In the genomic region with DNA sequence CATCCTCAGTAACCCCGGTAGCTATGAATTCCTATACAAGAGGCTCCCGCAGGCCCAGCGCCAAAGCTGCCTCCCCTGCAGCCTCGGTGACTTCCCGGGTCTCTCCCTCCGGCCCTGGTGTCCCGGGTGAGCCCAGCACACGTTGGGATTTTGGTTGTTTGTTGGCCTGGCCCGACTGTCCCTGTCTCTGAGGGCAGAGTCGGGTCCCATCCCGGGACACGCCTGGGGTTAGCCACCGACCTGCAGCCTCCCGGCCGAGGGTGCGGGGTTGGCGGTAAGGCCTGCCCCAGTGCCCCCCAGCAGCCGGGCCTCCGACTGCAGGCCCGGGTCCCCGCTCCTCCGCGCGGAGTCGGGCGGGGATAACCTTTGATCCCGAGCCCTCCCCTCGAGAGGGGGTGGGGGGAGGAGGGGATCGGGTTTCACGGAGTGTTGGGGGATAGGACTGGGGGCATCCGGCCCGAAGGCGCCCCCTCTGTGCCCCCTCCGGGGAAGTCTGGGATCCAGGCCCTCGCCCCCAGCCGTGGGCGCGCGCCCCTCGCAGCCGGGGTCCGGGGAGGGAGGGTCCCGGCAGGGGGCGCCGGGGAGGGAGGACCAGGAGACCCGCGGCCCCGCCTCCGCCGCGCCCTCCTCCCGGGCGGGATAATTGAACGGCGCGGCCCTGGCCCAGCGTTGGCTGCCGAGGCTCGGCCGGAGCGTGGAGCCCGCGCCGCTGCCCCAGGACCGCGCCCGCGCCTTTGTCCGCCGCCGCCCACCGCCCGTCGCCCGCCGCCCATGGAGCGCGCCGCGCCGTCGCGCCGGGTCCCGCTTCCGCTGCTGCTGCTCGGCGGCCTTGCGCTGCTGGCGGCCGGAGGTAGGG, we compare ENCODE assay signal across 1 cellular context.
A peak's percentile ranks its signal among the peaks of the same experiment; 100 is the strongest.
TF ChIP-seq lines count a peak whose summit lies in the region.

A gene with protein sequence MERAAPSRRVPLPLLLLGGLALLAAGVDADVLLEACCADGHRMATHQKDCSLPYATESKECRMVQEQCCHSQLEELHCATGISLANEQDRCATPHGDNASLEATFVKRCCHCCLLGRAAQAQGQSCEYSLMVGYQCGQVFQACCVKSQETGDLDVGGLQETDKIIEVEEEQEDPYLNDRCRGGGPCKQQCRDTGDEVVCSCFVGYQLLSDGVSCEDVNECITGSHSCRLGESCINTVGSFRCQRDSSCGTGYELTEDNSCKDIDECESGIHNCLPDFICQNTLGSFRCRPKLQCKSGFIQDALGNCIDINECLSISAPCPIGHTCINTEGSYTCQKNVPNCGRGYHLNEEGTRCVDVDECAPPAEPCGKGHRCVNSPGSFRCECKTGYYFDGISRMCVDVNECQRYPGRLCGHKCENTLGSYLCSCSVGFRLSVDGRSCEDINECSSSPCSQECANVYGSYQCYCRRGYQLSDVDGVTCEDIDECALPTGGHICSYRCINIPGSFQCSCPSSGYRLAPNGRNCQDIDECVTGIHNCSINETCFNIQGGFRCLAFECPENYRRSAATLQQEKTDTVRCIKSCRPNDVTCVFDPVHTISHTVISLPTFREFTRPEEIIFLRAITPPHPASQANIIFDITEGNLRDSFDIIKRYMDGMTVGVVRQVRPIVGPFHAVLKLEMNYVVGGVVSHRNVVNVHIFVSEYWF (plus strand): TSS at position 669 of the 856 bp plus-strand sequence. CDS start 103 bp downstream, at position 772.

TF ChIP-seq in HepG2, 621 proteins besides CTCF, POLR2A, EP300 and RAD21 (continued from another document and continues in another):
- TF ChIP-seq, protein P1, sequence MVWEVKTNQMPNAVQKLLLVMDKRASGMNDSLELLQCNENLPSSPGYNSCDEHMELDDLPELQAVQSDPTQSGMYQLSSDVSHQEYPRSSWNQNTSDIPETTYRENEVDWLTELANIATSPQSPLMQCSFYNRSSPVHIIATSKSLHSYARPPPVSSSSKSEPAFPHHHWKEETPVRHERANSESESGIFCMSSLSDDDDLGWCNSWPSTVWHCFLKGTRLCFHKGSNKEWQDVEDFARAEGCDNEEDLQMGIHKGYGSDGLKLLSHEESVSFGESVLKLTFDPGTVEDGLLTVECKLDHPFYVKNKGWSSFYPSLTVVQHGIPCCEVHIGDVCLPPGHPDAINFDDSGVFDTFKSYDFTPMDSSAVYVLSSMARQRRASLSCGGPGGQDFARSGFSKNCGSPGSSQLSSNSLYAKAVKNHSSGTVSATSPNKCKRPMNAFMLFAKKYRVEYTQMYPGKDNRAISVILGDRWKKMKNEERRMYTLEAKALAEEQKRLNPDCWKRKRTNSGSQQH (CRISPR knock-in tag; IDR thresholded peaks at IDR 0.05; ENCODE audit: low read depth) = peak; percentile 88; the same call in 1 of the 2 replicates
- TF ChIP-seq HNF4G (IDR thresholded peaks at IDR 0.05; ENCODE audit: borderline replicate concordance, low read depth, low read length) = peak; percentile 89
- TF ChIP-seq HNF4G (CRISPR knock-in tag; IDR thresholded peaks at IDR 0.05; ENCODE audit: borderline replicate concordance, low read depth) = peak; percentile 89; the same call in 1 of the 2 replicates
- 0 out of 2 replicates have a peak, but pooled peaks have one; percentile 34 for TF ChIP-seq JUN (CRISPR knock-in tag; IDR thresholded peaks at IDR 0.05)
- TF ChIP-seq ZNF883 (CRISPR knock-in tag; IDR thresholded peaks at IDR 0.05; ENCODE audit: not compliant biosample characterization) = no peak
- TF ChIP-seq SRSF4 (IDR thresholded peaks at IDR 0.05; ENCODE audit: low read depth, low read length, poor library complexity, severe bottlenecking) = no peak
- TF ChIP-seq ZNF562 (CRISPR knock-in tag; IDR thresholded peaks at IDR 0.05; ENCODE audit: borderline replicate concordance) = no peak
- TF ChIP-seq PPARG (CRISPR knock-in tag; conservative IDR thresholded peaks at IDR 0.05) = peak; percentile 89
- TF ChIP-seq, protein P2, sequence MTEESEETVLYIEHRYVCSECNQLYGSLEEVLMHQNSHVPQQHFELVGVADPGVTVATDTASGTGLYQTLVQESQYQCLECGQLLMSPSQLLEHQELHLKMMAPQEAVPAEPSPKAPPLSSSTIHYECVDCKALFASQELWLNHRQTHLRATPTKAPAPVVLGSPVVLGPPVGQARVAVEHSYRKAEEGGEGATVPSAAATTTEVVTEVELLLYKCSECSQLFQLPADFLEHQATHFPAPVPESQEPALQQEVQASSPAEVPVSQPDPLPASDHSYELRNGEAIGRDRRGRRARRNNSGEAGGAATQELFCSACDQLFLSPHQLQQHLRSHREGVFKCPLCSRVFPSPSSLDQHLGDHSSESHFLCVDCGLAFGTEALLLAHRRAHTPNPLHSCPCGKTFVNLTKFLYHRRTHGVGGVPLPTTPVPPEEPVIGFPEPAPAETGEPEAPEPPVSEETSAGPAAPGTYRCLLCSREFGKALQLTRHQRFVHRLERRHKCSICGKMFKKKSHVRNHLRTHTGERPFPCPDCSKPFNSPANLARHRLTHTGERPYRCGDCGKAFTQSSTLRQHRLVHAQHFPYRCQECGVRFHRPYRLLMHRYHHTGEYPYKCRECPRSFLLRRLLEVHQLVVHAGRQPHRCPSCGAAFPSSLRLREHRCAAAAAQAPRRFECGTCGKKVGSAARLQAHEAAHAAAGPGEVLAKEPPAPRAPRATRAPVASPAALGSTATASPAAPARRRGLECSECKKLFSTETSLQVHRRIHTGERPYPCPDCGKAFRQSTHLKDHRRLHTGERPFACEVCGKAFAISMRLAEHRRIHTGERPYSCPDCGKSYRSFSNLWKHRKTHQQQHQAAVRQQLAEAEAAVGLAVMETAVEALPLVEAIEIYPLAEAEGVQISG (CRISPR knock-in tag; IDR thresholded peaks at IDR 0.05) = peak; percentile 81
- TF ChIP-seq ZNF652 (CRISPR knock-in tag; IDR thresholded peaks at IDR 0.05; ENCODE audit: borderline replicate concordance, low read depth) = no peak
- TF ChIP-seq ZNF10 (CRISPR knock-in tag; IDR thresholded peaks at IDR 0.05; ENCODE audit: borderline replicate concordance, low read depth) = no peak
- TF ChIP-seq, protein P3, sequence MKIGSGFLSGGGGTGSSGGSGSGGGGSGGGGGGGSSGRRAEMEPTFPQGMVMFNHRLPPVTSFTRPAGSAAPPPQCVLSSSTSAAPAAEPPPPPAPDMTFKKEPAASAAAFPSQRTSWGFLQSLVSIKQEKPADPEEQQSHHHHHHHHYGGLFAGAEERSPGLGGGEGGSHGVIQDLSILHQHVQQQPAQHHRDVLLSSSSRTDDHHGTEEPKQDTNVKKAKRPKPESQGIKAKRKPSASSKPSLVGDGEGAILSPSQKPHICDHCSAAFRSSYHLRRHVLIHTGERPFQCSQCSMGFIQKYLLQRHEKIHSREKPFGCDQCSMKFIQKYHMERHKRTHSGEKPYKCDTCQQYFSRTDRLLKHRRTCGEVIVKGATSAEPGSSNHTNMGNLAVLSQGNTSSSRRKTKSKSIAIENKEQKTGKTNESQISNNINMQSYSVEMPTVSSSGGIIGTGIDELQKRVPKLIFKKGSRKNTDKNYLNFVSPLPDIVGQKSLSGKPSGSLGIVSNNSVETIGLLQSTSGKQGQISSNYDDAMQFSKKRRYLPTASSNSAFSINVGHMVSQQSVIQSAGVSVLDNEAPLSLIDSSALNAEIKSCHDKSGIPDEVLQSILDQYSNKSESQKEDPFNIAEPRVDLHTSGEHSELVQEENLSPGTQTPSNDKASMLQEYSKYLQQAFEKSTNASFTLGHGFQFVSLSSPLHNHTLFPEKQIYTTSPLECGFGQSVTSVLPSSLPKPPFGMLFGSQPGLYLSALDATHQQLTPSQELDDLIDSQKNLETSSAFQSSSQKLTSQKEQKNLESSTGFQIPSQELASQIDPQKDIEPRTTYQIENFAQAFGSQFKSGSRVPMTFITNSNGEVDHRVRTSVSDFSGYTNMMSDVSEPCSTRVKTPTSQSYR (CRISPR knock-in tag; IDR thresholded peaks at IDR 0.05; ENCODE audit: borderline replicate concordance) = peak; percentile 90
- TF ChIP-seq, protein P4, sequence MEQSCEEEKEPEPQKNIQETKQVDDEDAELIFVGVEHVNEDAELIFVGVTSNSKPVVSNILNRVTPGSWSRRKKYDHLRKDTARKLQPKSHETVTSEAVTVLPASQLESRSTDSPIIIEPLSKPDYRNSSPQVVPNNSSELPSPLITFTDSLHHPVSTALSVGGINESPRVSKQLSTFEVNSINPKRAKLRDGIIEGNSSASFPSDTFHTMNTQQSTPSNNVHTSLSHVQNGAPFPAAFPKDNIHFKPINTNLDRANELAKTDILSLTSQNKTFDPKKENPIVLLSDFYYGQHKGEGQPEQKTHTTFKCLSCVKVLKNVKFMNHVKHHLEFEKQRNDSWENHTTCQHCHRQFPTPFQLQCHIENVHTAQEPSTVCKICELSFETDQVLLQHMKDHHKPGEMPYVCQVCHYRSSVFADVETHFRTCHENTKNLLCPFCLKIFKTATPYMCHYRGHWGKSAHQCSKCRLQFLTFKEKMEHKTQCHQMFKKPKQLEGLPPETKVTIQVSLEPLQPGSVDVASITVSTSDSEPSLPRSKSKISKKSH (CRISPR knock-in tag; IDR thresholded peaks at IDR 0.05; ENCODE audit: borderline replicate concordance) = 0 out of 2 replicates have a peak, but pooled peaks have one; percentile 38
- TF ChIP-seq, protein P5, sequence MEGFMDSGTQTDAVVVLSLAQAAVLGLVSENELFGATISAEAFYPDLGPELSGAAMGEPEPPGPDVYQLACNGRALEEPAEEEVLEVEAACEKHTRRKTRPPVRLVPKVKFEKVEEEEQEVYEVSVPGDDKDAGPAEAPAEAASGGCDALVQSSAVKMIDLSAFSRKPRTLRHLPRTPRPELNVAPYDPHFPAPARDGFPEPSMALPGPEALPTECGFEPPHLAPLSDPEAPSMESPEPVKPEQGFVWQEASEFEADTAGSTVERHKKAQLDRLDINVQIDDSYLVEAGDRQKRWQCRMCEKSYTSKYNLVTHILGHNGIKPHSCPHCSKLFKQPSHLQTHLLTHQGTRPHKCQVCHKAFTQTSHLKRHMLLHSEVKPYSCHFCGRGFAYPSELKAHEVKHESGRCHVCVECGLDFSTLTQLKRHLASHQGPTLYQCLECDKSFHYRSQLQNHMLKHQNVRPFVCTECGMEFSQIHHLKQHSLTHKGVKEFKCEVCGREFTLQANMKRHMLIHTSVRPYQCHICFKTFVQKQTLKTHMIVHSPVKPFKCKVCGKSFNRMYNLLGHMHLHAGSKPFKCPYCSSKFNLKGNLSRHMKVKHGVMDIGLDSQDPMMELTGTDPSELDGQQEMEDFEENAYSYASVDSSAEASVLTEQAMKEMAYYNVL (CRISPR knock-in tag; IDR thresholded peaks at IDR 0.05; ENCODE audit: borderline replicate concordance) = 0 out of 2 replicates have a peak, but pooled peaks have one; percentile 22
- TF ChIP-seq TEAD3 (CRISPR knock-in tag; optimal IDR thresholded peaks at IDR 0.05; ENCODE audit: borderline replicate concordance) = peak; percentile 45
- TF ChIP-seq SP4 (CRISPR knock-in tag; IDR thresholded peaks at IDR 0.05) = peak; percentile 71
- TF ChIP-seq, protein P6, sequence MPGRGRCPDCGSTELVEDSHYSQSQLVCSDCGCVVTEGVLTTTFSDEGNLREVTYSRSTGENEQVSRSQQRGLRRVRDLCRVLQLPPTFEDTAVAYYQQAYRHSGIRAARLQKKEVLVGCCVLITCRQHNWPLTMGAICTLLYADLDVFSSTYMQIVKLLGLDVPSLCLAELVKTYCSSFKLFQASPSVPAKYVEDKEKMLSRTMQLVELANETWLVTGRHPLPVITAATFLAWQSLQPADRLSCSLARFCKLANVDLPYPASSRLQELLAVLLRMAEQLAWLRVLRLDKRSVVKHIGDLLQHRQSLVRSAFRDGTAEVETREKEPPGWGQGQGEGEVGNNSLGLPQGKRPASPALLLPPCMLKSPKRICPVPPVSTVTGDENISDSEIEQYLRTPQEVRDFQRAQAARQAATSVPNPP (CRISPR knock-in tag; IDR thresholded peaks at IDR 0.05) = peak; percentile 75; the same call in 1 of the 2 replicates
- peak; percentile 72; the same call in 1 of the 2 replicates for TF ChIP-seq ZNF329 (CRISPR knock-in tag; IDR thresholded peaks at IDR 0.05; ENCODE audit: low read depth)
- TF ChIP-seq ZNF260 (CRISPR knock-in tag; IDR thresholded peaks at IDR 0.05; ENCODE audit: borderline replicate concordance, low read depth) = no peak
- peak; percentile 87; the same call in 1 of the 2 replicates for TF ChIP-seq ZNF44 (CRISPR knock-in tag; IDR thresholded peaks at IDR 0.05)
- peak; percentile 70; the same call in 1 of the 2 replicates for TF ChIP-seq BRCA1 (CRISPR knock-in tag; IDR thresholded peaks at IDR 0.05)
- peak; percentile 69; the same call in 1 of the 2 replicates for TF ChIP-seq MEF2D (CRISPR knock-in tag; IDR thresholded peaks at IDR 0.05)
- peak; percentile 72 for TF ChIP-seq ZNF772 (CRISPR knock-in tag; IDR thresholded peaks at IDR 0.05)
- no peak for TF ChIP-seq ZNF589 (CRISPR knock-in tag; conservative IDR thresholded peaks at IDR 0.05)
- TF ChIP-seq ZSCAN21 (CRISPR knock-in tag; IDR thresholded peaks at IDR 0.05; ENCODE audit: borderline replicate concordance) = peak; percentile 81; the same call in 1 of the 2 replicates
- 0 out of 2 replicates have a peak, but pooled peaks have one; percentile 26 for TF ChIP-seq ZNF335 (CRISPR knock-in tag; IDR thresholded peaks at IDR 0.05)
- TF ChIP-seq KMT2B (CRISPR knock-in tag; IDR thresholded peaks at IDR 0.05) = 0 out of 2 replicates have a peak, but pooled peaks have one; percentile 18
- TF ChIP-seq, protein P7, sequence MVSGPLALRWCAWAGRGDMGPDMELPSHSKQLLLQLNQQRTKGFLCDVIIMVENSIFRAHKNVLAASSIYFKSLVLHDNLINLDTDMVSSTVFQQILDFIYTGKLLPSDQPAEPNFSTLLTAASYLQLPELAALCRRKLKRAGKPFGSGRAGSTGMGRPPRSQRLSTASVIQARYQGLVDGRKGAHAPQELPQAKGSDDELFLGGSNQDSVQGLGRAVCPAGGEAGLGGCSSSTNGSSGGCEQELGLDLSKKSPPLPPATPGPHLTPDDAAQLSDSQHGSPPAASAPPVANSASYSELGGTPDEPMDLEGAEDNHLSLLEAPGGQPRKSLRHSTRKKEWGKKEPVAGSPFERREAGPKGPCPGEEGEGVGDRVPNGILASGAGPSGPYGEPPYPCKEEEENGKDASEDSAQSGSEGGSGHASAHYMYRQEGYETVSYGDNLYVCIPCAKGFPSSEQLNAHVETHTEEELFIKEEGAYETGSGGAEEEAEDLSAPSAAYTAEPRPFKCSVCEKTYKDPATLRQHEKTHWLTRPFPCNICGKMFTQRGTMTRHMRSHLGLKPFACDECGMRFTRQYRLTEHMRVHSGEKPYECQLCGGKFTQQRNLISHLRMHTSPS (CRISPR knock-in tag; IDR thresholded peaks at IDR 0.05; ENCODE audit: low read depth) = peak; percentile 57; the same call in 1 of the 2 replicates
- 0 out of 2 replicates have a peak, but pooled peaks have one; percentile 18 for TF ChIP-seq JUND (CRISPR knock-in tag; IDR thresholded peaks at IDR 0.05)
- TF ChIP-seq NCOA2 (CRISPR knock-in tag; IDR thresholded peaks at IDR 0.05) = peak; percentile 38; the same call in 1 of the 2 replicates
- no peak for TF ChIP-seq ZNF441 (CRISPR knock-in tag; IDR thresholded peaks at IDR 0.05; ENCODE audit: borderline replicate concordance)
- TF ChIP-seq GATAD2A (CRISPR knock-in tag; IDR thresholded peaks at IDR 0.05) = peak; percentile 80
- TF ChIP-seq ZNF263 (CRISPR knock-in tag; IDR thresholded peaks at IDR 0.05) = peak; percentile 69
- TF ChIP-seq SALL2 (CRISPR knock-in tag; IDR thresholded peaks at IDR 0.05) = peak; percentile 48; the same call in 1 of the 2 replicates
- no peak for TF ChIP-seq ZNF234 (CRISPR knock-in tag; conservative IDR thresholded peaks at IDR 0.05)
- TF ChIP-seq, protein P8, sequence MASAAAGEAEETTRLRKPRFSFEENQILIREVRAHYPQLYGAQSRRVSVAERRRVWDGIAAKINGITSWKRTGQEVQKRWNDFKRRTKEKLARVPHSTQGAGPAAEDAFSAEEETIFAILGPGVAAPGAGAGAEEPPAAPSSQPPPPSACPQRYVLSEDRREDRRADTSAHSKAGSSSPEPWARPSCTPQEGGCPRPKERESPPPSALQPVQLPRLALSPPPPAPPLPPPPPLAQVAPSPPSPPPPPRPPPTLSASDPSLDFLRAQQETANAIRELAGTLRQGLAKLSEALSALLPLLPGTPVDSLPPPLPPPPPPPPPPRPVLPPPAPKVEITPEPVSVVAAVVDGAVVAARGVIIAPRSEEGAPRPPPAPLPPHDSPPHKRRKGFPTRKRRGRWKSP (CRISPR knock-in tag; IDR thresholded peaks at IDR 0.05) = peak; percentile 73
- 0 out of 2 replicates have a peak, but pooled peaks have one; percentile 63 for TF ChIP-seq ZNF367 (CRISPR knock-in tag; IDR thresholded peaks at IDR 0.05; ENCODE audit: borderline replicate concordance)
